ENCODE assay signal across 22 cellular contexts in the genomic region with DNA sequence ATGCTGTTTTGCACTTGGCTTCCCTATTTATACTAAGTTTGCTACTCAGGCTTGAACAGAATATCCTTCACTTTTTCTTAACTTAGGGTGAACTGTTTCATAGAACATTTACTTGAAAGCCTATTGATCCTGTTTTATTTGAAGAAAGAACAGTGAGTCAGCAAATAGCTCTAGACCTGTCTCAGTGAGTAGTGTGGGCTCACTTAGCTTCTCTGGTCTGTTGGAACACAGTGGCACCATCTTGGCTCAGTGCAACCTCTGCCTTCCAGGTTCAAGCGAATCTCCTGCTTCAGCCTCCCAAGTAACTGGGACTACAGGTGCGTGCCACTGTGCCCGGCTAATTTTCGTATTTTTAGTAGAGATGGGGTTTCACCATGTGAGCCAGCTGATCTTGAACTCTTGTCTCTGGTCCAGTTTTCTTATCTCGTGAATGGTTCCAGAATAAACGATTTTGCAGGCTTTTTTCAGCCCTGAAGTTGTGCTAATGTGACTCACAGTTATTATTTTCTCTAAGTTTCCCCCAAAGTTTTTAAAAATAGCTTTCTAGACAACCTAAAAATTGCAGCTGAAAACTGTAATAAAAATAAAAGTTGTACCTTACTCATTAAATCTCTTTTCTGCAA.
DNase-seq lines count a peak whose midpoint lies in the region; ATAC-seq and TF ChIP-seq lines count a peak whose summit lies in the region.
"Had no signal": no experiment of that assay in that cellular context is flagged by ENCODE, and none has a peak within 500 bp of the region (broad histone marks: within the 10 kb centered on the region; RNA-seq: fewer than 3 reads in every experiment).

No MANE protein-coding gene starts in this region.

- no peak overlapping the region for H3K9ac ChIP-seq in endodermal cell (ENCODE audit: extremely low read depth, low read length, poor library complexity, severe bottlenecking)
- H3K9ac ChIP-seq in muscle layer of colon (ENCODE audit: low read length): no peak overlapping the region
- peak overlapping the region in 1 of 2 donors; percentile 6 for H3K9ac ChIP-seq in stomach smooth muscle (ENCODE audit: low read length in 2 of 2)

- no peak for ATAC-seq in HG02610 (IDR thresholded peaks at IDR 0.05; ENCODE audit: unreplicated experiment)
- ATAC-seq: activated CD4-positive, alpha-beta T cell treated with anti-CD3 and anti-CD28 coated beads for 36 hours; CD8-positive, alpha-beta T cell; stimulated activated effector memory CD8-positive, alpha-beta T cell treated with anti-CD3 and anti-CD28 coated beads, Interleukin-12 subunit alpha, Interleukin-12 subunit beta, amount 100 ng/mL, for 72 hours had no signal

- no peaks in the 10 kb centered on the region for H3K9me3 ChIP-seq in ascending aorta
- H3K9me3 ChIP-seq in endodermal cell (ENCODE audit: control insufficient read depth, low read length): no peaks in the 10 kb centered on the region
- no peaks in the 10 kb centered on the region for H3K9me3 ChIP-seq in muscle layer of colon (ENCODE audit: low read length)
- H3K9me3 ChIP-seq in stomach smooth muscle (ENCODE audit: control insufficient read depth in 2 of 2, low read length in 2 of 2): no peaks in the 10 kb centered on the region
- H3K9me3 ChIP-seq: tibial nerve had no signal

- H3K27me3 ChIP-seq in ascending aorta (no peaks in the 10 kb centered on the region), endodermal cell (ENCODE audit: control insufficient read depth, insufficient read depth, low read length, poor library complexity, severe bottlenecking) (no peaks in the 10 kb centered on the region), muscle layer of colon (ENCODE audit: control insufficient read depth in 1 of 2, insufficient read depth in 2 of 2, low read length in 2 of 2) (no peaks in the 10 kb centered on the region), stomach smooth muscle (ENCODE audit: control insufficient read depth in 1 of 2, insufficient read depth in 2 of 2, low read length in 2 of 2) (no peaks in the 10 kb centered on the region)
- H3K27me3 ChIP-seq: tibial nerve had no signal

- no peak overlapping the region for H3K27ac Mint-ChIP-seq in endodermal cell
- H3K27ac Mint-ChIP-seq in activated T-cell treated with anti-CD3 and anti-CD28 coated beads, Interleukin-2, amount 50 U/mL, for 24 hours: no peak overlapping the region
- H3K27ac Mint-ChIP-seq: activated CD4-positive, alpha-beta T cell treated with anti-CD3 and anti-CD28 coated beads for 36 hours; activated naive CD8-positive, alpha-beta T cell; CD8-positive, alpha-beta T cell; IgD-negative memory B cell; stimulated activated effector memory CD8-positive, alpha-beta T cell treated with anti-CD3 and anti-CD28 coated beads, Interleukin-12 subunit alpha, Interleukin-12 subunit beta, amount 100 ng/mL, for 72 hours had no signal

- H3K27me3 Mint-ChIP-seq in endodermal cell (ENCODE audit: insufficient read depth): no peaks in the 10 kb centered on the region
- H3K27me3 Mint-ChIP-seq in activated T-cell treated with anti-CD3 and anti-CD28 coated beads, Interleukin-2, amount 50 U/mL, for 24 hours: no peaks in the 10 kb centered on the region
- H3K27me3 Mint-ChIP-seq: activated CD4-positive, alpha-beta T cell treated with anti-CD3 and anti-CD28 coated beads for 36 hours; activated naive CD8-positive, alpha-beta T cell; IgD-negative memory B cell had no signal

- peaks cover 34 to 46% of the 10 kb centered on the region in 2 donors for H3K36me3 ChIP-seq in ascending aorta
- peaks cover 76% of the 10 kb centered on the region for H3K36me3 ChIP-seq in endodermal cell (ENCODE audit: control insufficient read depth, insufficient read depth, low read length)
- H3K36me3 ChIP-seq in muscle layer of colon (ENCODE audit: insufficient read depth, low read length): peaks cover 28% of the 10 kb centered on the region
- peaks cover 17 to 20% of the 10 kb centered on the region in 2 donors for H3K36me3 ChIP-seq in stomach smooth muscle (ENCODE audit: control insufficient read depth in 2 of 2, insufficient read depth in 2 of 2, low read length in 2 of 2)

- H3K4me3 ChIP-seq in ascending aorta (no peak overlapping the region), endodermal cell (ENCODE audit: low read length) (no peak overlapping the region), muscle layer of colon (ENCODE audit: low read depth in 1 of 2, low read length in 2 of 2) (no peak overlapping the region), stomach smooth muscle (ENCODE audit: low read length in 2 of 2) (peak overlapping the region in 1 of 2 donors; percentile 8)
- H3K4me3 ChIP-seq: tibial nerve had no signal

- H3K4me1 Mint-ChIP-seq in endodermal cell: peaks cover 4% of the 10 kb centered on the region
- H3K4me1 Mint-ChIP-seq in activated T-cell treated with anti-CD3 and anti-CD28 coated beads, Interleukin-2, amount 50 U/mL, for 24 hours (ENCODE audit: low read depth): peaks cover 22% of the 10 kb centered on the region
- H3K4me1 Mint-ChIP-seq: IgD-negative memory B cell had no signal

- TF ChIP-seq CTCF in ascending aorta (IDR thresholded peaks at IDR 0.05) (no peak), endodermal cell (conservative IDR thresholded peaks at IDR 0.05) (no peak)

- H3K27ac ChIP-seq in ascending aorta (peak overlapping the region; percentile 60 to 73), endodermal cell (ENCODE audit: low read depth, low read length) (peak overlapping the region; percentile 24), muscle layer of colon (ENCODE audit: low read depth, low read length) (peak overlapping the region; percentile 21), stomach smooth muscle (ENCODE audit: low read length) (peak overlapping the region; percentile 81)
- H3K27ac ChIP-seq: tibial nerve had no signal

- H3K36me3 Mint-ChIP-seq in endodermal cell (ENCODE audit: low read depth): peaks cover 60% of the 10 kb centered on the region
- peaks cover 27% of the 10 kb centered on the region for H3K36me3 Mint-ChIP-seq in activated T-cell treated with anti-CD3 and anti-CD28 coated beads, Interleukin-2, amount 50 U/mL, for 24 hours (ENCODE audit: low read depth)

- no peak for TF ChIP-seq POLR2A in erythroblast (IDR thresholded peaks at IDR 0.05; ENCODE audit: low read length)

- H3K9me3 Mint-ChIP-seq in endodermal cell: no peaks in the 10 kb centered on the region
- no peaks in the 10 kb centered on the region for H3K9me3 Mint-ChIP-seq in activated T-cell treated with anti-CD3 and anti-CD28 coated beads, Interleukin-2, amount 50 U/mL, for 24 hours
- H3K9me3 Mint-ChIP-seq: CD8-positive, alpha-beta T cell; IgD-negative memory B cell; stimulated activated effector memory CD8-positive, alpha-beta T cell treated with anti-CD3 and anti-CD28 coated beads, Interleukin-12 subunit alpha, Interleukin-12 subunit beta, amount 100 ng/mL, for 72 hours had no signal

- 94% methylated on average over 6 of the region's 6 CpGs for WGBS in endodermal cell (ENCODE audit: insufficient coverage in 1 of 2, insufficient read length in 1 of 2), 2 experiments

- H3K4me3 Mint-ChIP-seq in endodermal cell: no peak overlapping the region
- no peak overlapping the region for H3K4me3 Mint-ChIP-seq in activated T-cell treated with anti-CD3 and anti-CD28 coated beads, Interleukin-2, amount 50 U/mL, for 24 hours
- H3K4me3 Mint-ChIP-seq: activated CD4-positive, alpha-beta T cell treated with anti-CD3 and anti-CD28 coated beads for 36 hours; activated naive CD8-positive, alpha-beta T cell; CD8-positive, alpha-beta T cell; IgD-negative memory B cell; stimulated activated effector memory CD8-positive, alpha-beta T cell treated with anti-CD3 and anti-CD28 coated beads, Interleukin-12 subunit alpha, Interleukin-12 subunit beta, amount 100 ng/mL, for 72 hours had no signal

- no peak for DNase-seq in ascending aorta (ENCODE audit: low spot score in 2 of 2)
- DNase-seq in endodermal cell: no peak
- no peak for DNase-seq in HuH-7.5 (ENCODE audit: low spot score)
- DNase-seq in activated T-cell treated with anti-CD3 and anti-CD28 coated beads, Interleukin-2, amount 50 U/mL, for 24 hours: no peak
- no peak for DNase-seq in erythroblast (lab: John Stamatoyannopoulos, UW)
- DNase-seq: activated CD4-positive, alpha-beta T cell treated with anti-CD3 and anti-CD28 coated beads for 36 hours; AML-193; CD8-positive, alpha-beta T cell; hippocampal formation; mammary epithelial cell; NCI-H1417; NCI-H2107; NCI-H446 treated with DMSO at 0.1 percent for 48 hours; NK-92 treated with Interleukin-12 subunit alpha and Interleukin-12 subunit beta, amount 100 ng/mL, for 24 hours; occipital lobe had no signal

- H3K4me1 ChIP-seq in ascending aorta (peaks cover 9 to 23% of the 10 kb centered on the region in 2 donors), endodermal cell (ENCODE audit: control insufficient read depth, insufficient read depth, low read length) (peaks cover 2% of the 10 kb centered on the region), muscle layer of colon (ENCODE audit: insufficient read depth, low read length) (peaks cover 19% of the 10 kb centered on the region), stomach smooth muscle (ENCODE audit: control insufficient read depth, insufficient read depth, low read length) (peaks cover 15% of the 10 kb centered on the region)
- H3K4me1 ChIP-seq: tibial nerve had no signal

- intact Hi-C loops in ascending aorta (cut with DNase I): loop anchor here (2.0 kb wide), 1 partner anchor 76 kb away; the partner anchor contains the start of gene KIF1B

Comparison
In these comparisons a context has a peak if more than half of its experiments do, and no peak if none do; other contexts are left out.
1. H3K27ac ChIP-seq: peak in every context shown above with its lines; median percentile 81 in stomach smooth muscle; 66 in ascending aorta; 24 in endodermal cell; 21 in muscle layer of colon.